Comparison of ENCODE assay signal across 8 cellular contexts in the genomic region with DNA sequence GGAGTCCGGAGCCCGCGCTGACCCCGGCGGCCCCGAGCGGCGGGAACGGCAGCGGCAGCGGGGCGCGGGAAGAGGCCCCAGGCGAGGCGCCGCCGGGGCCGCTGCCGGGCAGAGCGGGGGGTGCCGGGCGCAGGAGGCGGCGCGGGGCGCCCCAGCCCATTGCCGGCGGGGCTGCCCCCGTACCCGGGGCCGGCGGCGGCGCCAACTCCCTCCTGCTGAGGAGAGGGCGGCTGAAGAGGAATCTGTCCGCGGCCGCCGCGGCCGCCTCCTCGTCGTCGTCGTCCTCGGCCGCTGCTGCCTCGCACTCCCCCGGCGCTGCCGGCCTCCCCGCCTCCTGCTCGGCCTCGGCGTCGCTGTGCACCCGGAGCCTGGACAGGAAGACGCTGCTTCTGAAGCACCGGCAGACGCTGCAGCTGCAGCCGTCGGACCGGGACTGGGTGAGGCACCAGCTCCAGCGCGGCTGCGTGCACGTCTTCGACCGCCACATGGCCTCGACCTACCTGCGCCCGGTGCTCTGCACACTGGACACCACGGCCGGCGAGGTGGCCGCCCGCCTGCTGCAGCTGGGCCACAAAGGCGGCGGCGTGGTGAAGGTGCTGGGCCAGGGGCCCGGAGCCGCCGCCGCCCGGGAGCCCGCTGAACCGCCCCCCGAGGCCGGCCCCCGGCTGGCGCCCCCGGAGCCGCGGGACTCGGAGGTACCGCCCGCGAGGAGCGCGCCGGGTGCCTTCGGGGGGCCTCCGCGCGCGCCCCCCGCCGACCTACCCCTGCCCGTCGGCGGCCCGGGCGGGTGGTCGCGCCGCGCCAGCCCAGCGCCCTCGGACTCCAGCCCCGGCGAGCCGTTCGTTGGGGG. TPM values are rescaled to one million over a fixed set of nuclear protein-coding genes. Genes with fewer than 3 reads are reported as not detected.
DNase-seq lines count a peak whose midpoint lies in the region; ATAC-seq and TF ChIP-seq lines count a peak whose summit lies in the region.

No MANE protein-coding gene starts in this region.

- H3K9me2 ChIP-seq in PC-3 (replicated peaks; ENCODE audit: low read length): no peaks in the 10 kb centered on the region

- H3K27me3 Mint-ChIP-seq in neural progenitor cell (ENCODE audit: insufficient read depth, low read depth): peaks cover 2% of the 10 kb centered on the region

- H3K4me1 Mint-ChIP-seq in neural progenitor cell: peaks cover 29% of the 10 kb centered on the region

- intact Hi-C loops in PC-3 (cut with micrococcal nuclease) (loop anchor here (1.0 to 5.0 kb wide), 8 partner anchors 132 to 529 kb away; a partner anchor contains a TSS), thyroid gland (cut with DNase I) (no loop called here)

- H3F3A ChIP-seq in PC-3 (ENCODE audit: low read length, unreplicated experiment) (no peaks in the 10 kb centered on the region), neural progenitor cell (ENCODE audit: low read depth) (peaks cover 5% of the 10 kb centered on the region)

- CTCF ChIA-PET in PC-3 (lab: Charles Lee): interaction anchor here (0.7 kb wide), 1 partner anchor 29 kb away, joined by 13 read pairs; no protein-coding TSS in a partner anchor

- 0% methylated on average over 2 of the region's 123 CpGs; no CpG with 5 or more reads in 1 of the 2 donors for WGBS in thyroid gland, 2 donors

- no peaks in the 10 kb centered on the region for H3K36me3 Mint-ChIP-seq in neural progenitor cell

- H3K9me3 ChIP-seq in PC-3 (ENCODE audit: low read length) (no peaks in the 10 kb centered on the region), neural progenitor cell (ENCODE audit: low read depth) (no peaks in the 10 kb centered on the region), thyroid gland (no peaks in the 10 kb centered on the region)

- TF ChIP-seq CTCF in PC-3 (conservative IDR thresholded peaks at IDR 0.05; ENCODE audit: low read depth, low read length) (no peak), neural progenitor cell (IDR thresholded peaks at IDR 0.05) (no peak), thyroid gland (IDR thresholded peaks at IDR 0.05) (no peak)

- H3K9ac ChIP-seq in PC-3 (ENCODE audit: low read length) (peak overlapping the region; percentile 80), neural progenitor cell (peak overlapping the region; percentile 43)

- BruUV-seq in PC-3 (replicated peaks; lab: Mats Ljungman, UMichigan): no TSS peak

- peak overlapping the region; percentile 84 for H3K4me3 ChIP-seq in PC-3 (ENCODE audit: low read length)
- H3K4me3 ChIP-seq in neural progenitor cell: peak overlapping the region; percentile 68
- H3K4me3 ChIP-seq in thyroid gland (replicated peaks in 1 of 3): peak overlapping the region; percentile 51 to 79 (median 74)

- ATAC-seq in GM19025 (IDR thresholded peaks at IDR 0.05; ENCODE audit: low read depth, unreplicated experiment) (peak; percentile 27), HG03135 (IDR thresholded peaks at IDR 0.05; ENCODE audit: unreplicated experiment) (peak; percentile 36), PC-3 (peak; percentile 8)

- DNase-seq in AML-193 (lab: John Stamatoyannopoulos, UW): peak; percentile 19 to 34
- peak; percentile 55 for DNase-seq in PC-3
- peak; percentile 37 for DNase-seq in activated T-helper 9 cell treated with anti-CD3 and anti-CD28 coated beads, Interleukin-2, amount 50 U/mL, for 16 hours (ENCODE audit: low read depth)
- peak; percentile 17 for DNase-seq in fibroblast of the conjunctiva (ENCODE audit: low read depth)
- DNase-seq in neural progenitor cell (ENCODE audit: low spot score): peak; percentile 74
- peak; percentile 57 to 68 for DNase-seq in thyroid gland

- H3K79me2 ChIP-seq in PC-3 (ENCODE audit: low read length): peaks cover 48% of the 10 kb centered on the region
- H3K79me2 ChIP-seq in neural progenitor cell (ENCODE audit: low read depth): peaks cover 50% of the 10 kb centered on the region

- H3K4me2 ChIP-seq in PC-3 (ENCODE audit: low read length) (peak overlapping the region; percentile 85), neural progenitor cell (peak overlapping the region; percentile 95)

- H3K27me3 ChIP-seq in PC-3 (ENCODE audit: low read length): no peaks in the 10 kb centered on the region
- no peaks in the 10 kb centered on the region for H3K27me3 ChIP-seq in neural progenitor cell
- H3K27me3 ChIP-seq in thyroid gland: no peaks in the 10 kb centered on the region

- 0 out of 2 replicates have a peak overlapping the region, but pooled peaks have one; percentile 16 for H2AFZ ChIP-seq in PC-3 (ENCODE audit: low read length)
- H2AFZ ChIP-seq in neural progenitor cell (replicated peaks): no peak overlapping the region

- H3K36me3 ChIP-seq in PC-3 (ENCODE audit: low read depth, low read length) (no peaks in the 10 kb centered on the region), neural progenitor cell (no peaks in the 10 kb centered on the region), thyroid gland (no peaks in the 10 kb centered on the region)

- TF ChIP-seq POLR2A in thyroid gland (IDR thresholded peaks at IDR 0.05): no peak

- H3K4me1 ChIP-seq in PC-3 (ENCODE audit: insufficient read depth, low read length) (peaks cover 27% of the 10 kb centered on the region), neural progenitor cell (peaks cover 28% of the 10 kb centered on the region), thyroid gland (peaks cover 4 to 13% of the 10 kb centered on the region in 2 donors)

- peaks cover 2% of the 10 kb centered on the region for H3K9me3 Mint-ChIP-seq in neural progenitor cell

- POLR2A ChIA-PET in PC-3 (lab: Charles Lee; ENCODE audit: unreplicated experiment): interaction anchor here (0.6 to 0.7 kb wide), 3 partner anchors 41 to 756 kb away, joined by 10 read pairs; no protein-coding TSS in a partner anchor

- H4K20me1 ChIP-seq in PC-3 (ENCODE audit: low read length) (peaks cover 33% of the 10 kb centered on the region), neural progenitor cell (ENCODE audit: low read depth) (peaks cover 43% of the 10 kb centered on the region)

- H3K27ac ChIP-seq in PC-3 (ENCODE audit: low read length): peak overlapping the region; percentile 80
- H3K27ac ChIP-seq in neural progenitor cell: peak overlapping the region; percentile 42
- H3K27ac ChIP-seq in thyroid gland: peak overlapping the region; percentile 42 to 90 (median 86)

- peak overlapping the region; percentile 96 for H3K4me3 Mint-ChIP-seq in neural progenitor cell

- H3K27ac Mint-ChIP-seq in neural progenitor cell: no peak overlapping the region

RNA-seq across cellular contexts. Expression of a gene that starts 0.7 kb away (rescaled TPM):
- total RNA-seq in PC-3 (2014; rRNA removed) (14.1 and 22.5 TPM in 2 replicates), neural progenitor cell (ENCODE audit: low replicate concordance) (20.8 and 23.8 TPM in 2 replicates), thyroid gland (10 to 100 TPM; 14.6 to 22.7 (median 20.4) TPM)

Comparison
In these comparisons a context has a peak if more than half of its experiments do, and no peak if none do; other contexts are left out.
1. Peak in every context shown above with its lines: DNase-seq, ATAC-seq, H3K4me3 ChIP-seq and H3K27ac ChIP-seq.
2. DNase-seq: peak in every context shown above with its lines; median percentile 74 in neural progenitor cell; 62 in thyroid gland; 55 in PC-3; 37 in activated T-helper 9 cell treated with anti-CD3 and anti-CD28 coated beads, Interleukin-2, amount 50 U/mL, for 16 hours; 26 in AML-193; 17 in fibroblast of the conjunctiva.